7 cellular contexts compared by ENCODE assay signal in the genomic region with DNA sequence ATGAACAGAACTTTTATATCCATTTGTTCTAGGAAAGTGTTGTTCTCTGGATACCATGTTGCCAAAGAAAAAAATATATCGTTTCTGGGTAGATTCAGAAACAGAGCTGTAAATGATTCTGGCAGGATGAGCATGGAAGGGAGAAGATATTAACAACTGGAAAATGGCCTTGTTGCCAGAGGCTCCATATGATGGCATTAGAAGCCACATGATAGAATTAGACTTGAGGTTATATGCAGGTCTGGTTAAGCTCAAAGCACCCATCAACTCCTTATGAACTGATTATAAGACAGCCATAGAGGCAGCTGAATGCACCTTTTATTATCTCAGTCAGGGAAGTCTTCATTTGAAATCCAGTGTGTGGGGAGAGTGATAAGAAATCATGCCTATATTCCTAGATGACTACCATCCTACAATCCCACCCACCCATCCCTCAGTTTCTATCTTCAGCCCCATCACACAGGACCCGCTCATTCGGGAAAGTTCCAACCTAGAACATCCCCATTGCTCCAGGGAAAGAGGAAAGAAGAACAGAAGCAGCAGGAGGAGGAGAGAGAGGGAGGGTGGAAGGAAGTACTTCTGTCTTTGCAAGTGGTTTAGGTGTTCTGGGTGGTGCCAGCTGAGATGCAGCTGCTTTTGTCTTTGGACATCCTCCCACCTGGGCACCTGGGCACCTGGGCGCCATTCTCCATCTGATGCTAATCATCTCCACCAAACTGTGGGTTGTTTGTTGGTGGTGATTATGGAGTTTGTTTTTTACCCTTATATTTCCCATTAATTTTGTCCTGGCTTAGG. TPM values are rescaled to one million over a fixed set of nuclear protein-coding genes. Genes with fewer than 3 reads are reported as not detected.
"Had no signal": no experiment of that assay in that cellular context is flagged by ENCODE, and none has a peak within 500 bp of the region (broad histone marks: within the 10 kb centered on the region; RNA-seq: fewer than 3 reads in every experiment).

No MANE protein-coding gene starts in this region.

- H3K27me3 ChIP-seq: pancreas had no signal

- H3K9me3 Mint-ChIP-seq: activated naive CD4-positive, alpha-beta T cell treated with anti-CD3 and anti-CD28 coated beads, Interleukin-2, amount 10 ng/mL, durations not matched to agents 7 days and 5 days; activated T-helper 2 cell treated with anti-CD3 and anti-CD28 coated beads, Interferon-gamma antibody, Interleukin-2, Interleukin-4, amounts not matched to agents 10 μg/mL and 5 μg/mL and 100 μg/mL, durations not matched to agents 14 hours and 24 hours and 36 hours; stimulated activated effector memory CD8-positive, alpha-beta T cell treated with anti-CD3 and anti-CD28 coated beads, Interleukin-12 subunit alpha, Interleukin-12 subunit beta, amount 100 ng/mL, for 72 hours had no signal

- H3K36me3 Mint-ChIP-seq: activated naive CD4-positive, alpha-beta T cell treated with anti-CD3 and anti-CD28 coated beads, Interleukin-2, amount 10 ng/mL, durations not matched to agents 7 days and 5 days; stimulated activated effector memory CD8-positive, alpha-beta T cell treated with anti-CD3 and anti-CD28 coated beads, Interleukin-12 subunit alpha, Interleukin-12 subunit beta, amount 100 ng/mL, for 72 hours had no signal

- H3K4me1 ChIP-seq: pancreas had no signal

- H3K27ac Mint-ChIP-seq: activated naive CD4-positive, alpha-beta T cell treated with anti-CD3 and anti-CD28 coated beads, Interleukin-2, amount 10 ng/mL, durations not matched to agents 7 days and 5 days; activated T-helper 2 cell treated with anti-CD3 and anti-CD28 coated beads, Interferon-gamma antibody, Interleukin-2, Interleukin-4, amounts not matched to agents 10 μg/mL and 5 μg/mL and 100 μg/mL, durations not matched to agents 14 hours and 24 hours and 36 hours; stimulated activated effector memory CD8-positive, alpha-beta T cell treated with anti-CD3 and anti-CD28 coated beads, Interleukin-12 subunit alpha, Interleukin-12 subunit beta, amount 100 ng/mL, for 72 hours had no signal

- DNase-seq: activated CD4-positive, alpha-beta T cell treated with anti-CD3 and anti-CD28 coated beads, Interleukin-2, amount 50 U/mL, for 48 hours; activated naive CD4-positive, alpha-beta T cell treated with anti-CD3 and anti-CD28 coated beads, Interleukin-2, amount 10 ng/mL, durations not matched to agents 7 days and 5 days; pancreas had no signal

- H3K4me3 ChIP-seq: pancreas, thoracic aorta had no signal

- H3K4me1 Mint-ChIP-seq: activated naive CD4-positive, alpha-beta T cell treated with anti-CD3 and anti-CD28 coated beads, Interleukin-2, amount 10 ng/mL, durations not matched to agents 7 days and 5 days; stimulated activated effector memory CD8-positive, alpha-beta T cell treated with anti-CD3 and anti-CD28 coated beads, Interleukin-12 subunit alpha, Interleukin-12 subunit beta, amount 100 ng/mL, for 72 hours had no signal

- H3K4me3 Mint-ChIP-seq: activated naive CD4-positive, alpha-beta T cell treated with anti-CD3 and anti-CD28 coated beads, Interleukin-2, amount 10 ng/mL, durations not matched to agents 7 days and 5 days; stimulated activated effector memory CD8-positive, alpha-beta T cell treated with anti-CD3 and anti-CD28 coated beads, Interleukin-12 subunit alpha, Interleukin-12 subunit beta, amount 100 ng/mL, for 72 hours had no signal

- H3K9me3 ChIP-seq: pancreas, thoracic aorta had no signal

- H3K27ac ChIP-seq: pancreas, thoracic aorta, VCaP had no signal

- ATAC-seq: stimulated activated effector memory CD8-positive, alpha-beta T cell treated with anti-CD3 and anti-CD28 coated beads, Interleukin-12 subunit alpha, Interleukin-12 subunit beta, amount 100 ng/mL, for 72 hours had no signal

- H3K36me3 ChIP-seq: pancreas, thoracic aorta had no signal

RNA-seq across cellular contexts. Expression of a gene that starts 25.5 kb away (rescaled TPM):
- total RNA-seq: activated T-helper 2 cell treated with anti-CD3 and anti-CD28 coated beads, Interferon-gamma antibody, Interleukin-2, Interleukin-4, amounts not matched to agents 10 μg/mL and 5 μg/mL and 100 μg/mL, durations not matched to agents 14 hours and 24 hours and 36 hours had no signal
